Comparison of ENCODE assay signal across 13 cellular contexts in genomic region chr21:22711636-22712035, GRCh38.
"Had no signal": no experiment of that assay in that cellular context is flagged by ENCODE, and none has a peak within 500 bp of the region (broad histone marks: within the 10 kb centered on the region; RNA-seq: fewer than 3 reads in every experiment).

No MANE protein-coding gene starts in this region.

- H3K79me2 ChIP-seq: parathyroid adenoma had no signal

- H3K9ac ChIP-seq: parathyroid adenoma had no signal

- H2AFZ ChIP-seq: parathyroid adenoma had no signal

- H3K9me3 ChIP-seq: adrenal gland, esophagus muscularis mucosa, tibial artery had no signal

- H3K4me3 ChIP-seq: adrenal gland, esophagus muscularis mucosa, left lung, tibial artery had no signal

- H3K27ac ChIP-seq: adrenal gland, esophagus muscularis mucosa, left lung, parathyroid adenoma, tibial artery, WERI-Rb-1 had no signal

- H3K27me3 ChIP-seq: adrenal gland, esophagus muscularis mucosa, left lung, tibial artery had no signal

- H3K36me3 ChIP-seq: adrenal gland, esophagus muscularis mucosa, left lung, tibial artery, WERI-Rb-1 had no signal

- DNase-seq: activated CD4-positive, alpha-beta T cell treated with anti-CD3 and anti-CD28 coated beads, Interleukin-2, amount 50 U/mL, for 48 hours; activated T-cell treated with anti-CD3 and anti-CD28 coated beads, Interleukin-2, amount 50 U/mL, for 1 hour; adrenal gland; hypothalamus; kidney; left lung; stimulated activated CD4-positive, alpha-beta T cell treated with anti-CD3 and anti-CD28 coated beads, Interleukin-2, amount 100 ng/mL, for 48 hours; stimulated activated naive B cell treated with anti-CD40 and anti-IgM and Interleukin-4, amounts not matched to agents 10 μg/mL and 1 μg/mL and 100 μg/mL, for 72 hours; T1000; tibial artery; WERI-Rb-1 had no signal
